ENCODE assay signal across 18 cellular contexts in genomic region chr13:44266305-44266704, GRCh38.
DNase-seq lines count a peak whose midpoint lies in the region; ATAC-seq and TF ChIP-seq lines count a peak whose summit lies in the region.
"Had no signal": no experiment of that assay in that cellular context is flagged by ENCODE, and none has a peak within 500 bp of the region (broad histone marks: within the 10 kb centered on the region; RNA-seq: fewer than 3 reads in every experiment).

No MANE protein-coding gene starts in this region.

- no peak overlapping the region for H3K27ac Mint-ChIP-seq in H9
- H3K27ac Mint-ChIP-seq in endodermal cell = no peak overlapping the region
- H3K27ac Mint-ChIP-seq: HFFc6 had no signal

- no peak overlapping the region for H3K23ac ChIP-seq in H9 (ENCODE audit: insufficient read length, low read depth, low read length)
- H3K23ac ChIP-seq in mesendoderm (ENCODE audit: low read length) = no peak overlapping the region

- H4K91ac ChIP-seq in H9 (ENCODE audit: insufficient read length, low read depth, low read length) = no peak overlapping the region

- H2BK120ac ChIP-seq in H9 (ENCODE audit: low read depth, low read length, poor library complexity, severe bottlenecking) (no peak overlapping the region), mesendoderm (ENCODE audit: low read depth, low read length) (no peak overlapping the region)

- no CpG with 5 or more reads among the region's 3 CpGs for WGBS in H9 (ENCODE audit: extremely low coverage, insufficient read length, low lambda C conversion rate)
- WGBS in endodermal cell (ENCODE audit: insufficient coverage in 1 of 2, insufficient read length in 1 of 2), 2 experiments = 60 to 66% methylated on average over 2 to 3 of the region's 3 CpGs
- no CpG with 5 or more reads among the region's 3 CpGs for WGBS in mesendoderm (ENCODE audit: extremely low coverage, insufficient coverage, low lambda C conversion rate)

- H3K4me1 Mint-ChIP-seq in H9 (peaks cover 5 to 11% of the 10 kb centered on the region in 2 experiments; a peak in 3 of 4 replicates), endodermal cell (peaks cover 14% of the 10 kb centered on the region)
- H3K4me1 Mint-ChIP-seq: CD4-positive, CD25-positive, alpha-beta regulatory T cell; CD8-positive, alpha-beta memory T cell had no signal

- no peak overlapping the region for H2BK5ac ChIP-seq in H9 (ENCODE audit: insufficient read length, low read length)
- no peak overlapping the region for H2BK5ac ChIP-seq in mesendoderm (ENCODE audit: low read length)

- H3K23me2 ChIP-seq in H9 (ENCODE audit: insufficient read length, low read depth, low read length, poor library complexity, severe bottlenecking) = no peaks in the 10 kb centered on the region

- H2BK15ac ChIP-seq in H9 (ENCODE audit: low read depth, low read length) = no peak overlapping the region
- no peak overlapping the region for H2BK15ac ChIP-seq in mesendoderm (replicated peaks; ENCODE audit: low read depth)

- H3K36me3 Mint-ChIP-seq in H9 (ENCODE audit: insufficient read depth in 1 of 3, low read depth in 3 of 3) (peaks cover 0 to 9% (median 0%) of the 10 kb centered on the region in 3 experiments; a peak in 4 of 7 replicates), endodermal cell (ENCODE audit: low read depth) (peaks cover 3% of the 10 kb centered on the region)

- H3K4me1 ChIP-seq in H9 (ENCODE audit: insufficient read depth, low read length) (no peaks in the 10 kb centered on the region), endodermal cell (ENCODE audit: control insufficient read depth, insufficient read depth, low read length) (no peaks in the 10 kb centered on the region), mesendoderm (ENCODE audit: control insufficient read depth, low read depth, low read length) (no peaks in the 10 kb centered on the region)

- H3K27me3 ChIP-seq in H9 (ENCODE audit: insufficient read depth, low read length) (no peaks in the 10 kb centered on the region), endodermal cell (ENCODE audit: control insufficient read depth, insufficient read depth, low read length, poor library complexity, severe bottlenecking) (no peaks in the 10 kb centered on the region), mesendoderm (ENCODE audit: insufficient read depth, low read length, poor library complexity) (no peaks in the 10 kb centered on the region)
- H3K27me3 ChIP-seq: BE2C had no signal

- H4K5ac ChIP-seq in H9 (ENCODE audit: insufficient read length, low read depth, low read length) (no peak overlapping the region), mesendoderm (ENCODE audit: low read length) (no peak overlapping the region)

- no peaks in the 10 kb centered on the region for H4K20me1 ChIP-seq in H9 (ENCODE audit: control insufficient read depth, insufficient read depth, insufficient read length)

- no peak overlapping the region for H3K4me2 ChIP-seq in H9 (ENCODE audit: insufficient read depth, insufficient read length, low read length)
- no peak overlapping the region for H3K4me2 ChIP-seq in mesendoderm (ENCODE audit: low read length)
- H3K4me2 ChIP-seq: KMS-11 had no signal

- H3K27ac ChIP-seq in H9 (ENCODE audit: insufficient read length, low read depth, low read length) (no peak overlapping the region), endodermal cell (ENCODE audit: low read depth, low read length) (no peak overlapping the region), mesendoderm (ENCODE audit: low read depth, low read length) (no peak overlapping the region)
- H3K27ac ChIP-seq: KMS-11 had no signal

- H3K14ac ChIP-seq in H9 (ENCODE audit: insufficient read depth, low read length) = no peak overlapping the region

- no peak overlapping the region for H3T11ph ChIP-seq in H9 (ENCODE audit: low read length)

- H3K4ac ChIP-seq in H9 (ENCODE audit: low read depth, low read length) = no peak overlapping the region
- no peak overlapping the region for H3K4ac ChIP-seq in mesendoderm (ENCODE audit: low read depth, low read length)

- H3K9ac ChIP-seq in H9 (ENCODE audit: extremely low read depth, insufficient read length, low read length) = no peak overlapping the region
- H3K9ac ChIP-seq in endodermal cell (ENCODE audit: extremely low read depth, low read length, poor library complexity, severe bottlenecking) = no peak overlapping the region
- H3K9ac ChIP-seq in mesendoderm (ENCODE audit: low read length) = no peak overlapping the region
- H3K9ac ChIP-seq: KMS-11 had no signal

- no peaks in the 10 kb centered on the region for H3K9me3 ChIP-seq in H9 (ENCODE audit: control insufficient read depth, low read depth, low read length)
- H3K9me3 ChIP-seq in endodermal cell (ENCODE audit: control insufficient read depth, low read length) = peaks cover 10% of the 10 kb centered on the region
- H3K9me3 ChIP-seq: BE2C had no signal

- DNase-seq in H9 (peak; percentile 48), OCI-M1 (lab: John Stamatoyannopoulos, UW) (peak; percentile 6), endodermal cell (peak; percentile 83), mesendoderm (peak; percentile 44), NCI-H1105 (lab: John Stamatoyannopoulos, UW) (no peak)
- DNase-seq: ACHN; BE2C; C1 segment of cervical spinal cord; CD4-positive, CD25-positive, alpha-beta regulatory T cell; CD8-positive, alpha-beta memory T cell; COR-L47; DMS 273 treated with DMSO at 0.1 percent for 48 hours; DMS53; HFFc6 had no signal

- H3K9me3 Mint-ChIP-seq in H9 (peaks cover 8 to 10% of the 10 kb centered on the region in 2 experiments), endodermal cell (peaks cover 11% of the 10 kb centered on the region)
- H3K9me3 Mint-ChIP-seq: CD8-positive, alpha-beta memory T cell; HFFc6 had no signal

- no peak for ATAC-seq in HG03571 (IDR thresholded peaks at IDR 0.05; ENCODE audit: unreplicated experiment)
- ATAC-seq in HG03432 (IDR thresholded peaks at IDR 0.05; ENCODE audit: unreplicated experiment) = no peak
- ATAC-seq: HCT116 had no signal

- H3K27me3 Mint-ChIP-seq in H9 (ENCODE audit: low read depth) (peaks cover 4% of the 10 kb centered on the region), endodermal cell (ENCODE audit: insufficient read depth) (no peaks in the 10 kb centered on the region)

- no peaks in the 10 kb centered on the region for H3K36me3 ChIP-seq in endodermal cell (ENCODE audit: control insufficient read depth, insufficient read depth, low read length)
- H3K36me3 ChIP-seq in mesendoderm (ENCODE audit: control insufficient read depth, insufficient read depth, low read length) = no peaks in the 10 kb centered on the region
- H3K36me3 ChIP-seq: BE2C had no signal

- H2BK20ac ChIP-seq in H9 (ENCODE audit: low read depth, low read length, poor library complexity, severe bottlenecking) = no peak overlapping the region

- H4K8ac ChIP-seq in H9 (replicated peaks; ENCODE audit: insufficient read length, low read depth, low read length) (no peak overlapping the region), mesendoderm (ENCODE audit: low read depth, low read length) (no peak overlapping the region)

- no peak overlapping the region for H2BK12ac ChIP-seq in H9 (ENCODE audit: insufficient read length, low read depth, low read length)

- H3K4me3 ChIP-seq in endodermal cell (ENCODE audit: low read length) (no peak overlapping the region), mesendoderm (ENCODE audit: low read length) (no peak overlapping the region)

- H3K18ac ChIP-seq in H9 (ENCODE audit: insufficient read length, low read depth, low read length) = no peak overlapping the region
- H3K18ac ChIP-seq in mesendoderm (ENCODE audit: low read length) = no peak overlapping the region

- H3K4me3 Mint-ChIP-seq in H9 (no peak overlapping the region), endodermal cell (no peak overlapping the region)
- H3K4me3 Mint-ChIP-seq: CD4-positive, CD25-positive, alpha-beta regulatory T cell; CD8-positive, alpha-beta memory T cell; HFFc6 had no signal

- no peaks in the 10 kb centered on the region for H3K79me1 ChIP-seq in H9 (ENCODE audit: insufficient read depth, low read depth, low read length, poor library complexity, severe bottlenecking)
- H3K79me1 ChIP-seq in mesendoderm (ENCODE audit: low read length) = no peaks in the 10 kb centered on the region

- H2AFZ ChIP-seq in H9 (ENCODE audit: low read length) = no peak overlapping the region

- no peak overlapping the region for H3K56ac ChIP-seq in H9 (ENCODE audit: insufficient read length, low read depth, low read length)
- H3K56ac ChIP-seq in mesendoderm (ENCODE audit: low read length) = no peak overlapping the region

- H2AK5ac ChIP-seq in H9 (ENCODE audit: insufficient read length, low read length) (no peak overlapping the region), mesendoderm (ENCODE audit: low read length) (no peak overlapping the region)

- TF ChIP-seq CTCF in H9 (conservative IDR thresholded peaks at IDR 0.05) = peak; percentile 13; the same call in 1 of the 3 replicates
- TF ChIP-seq CTCF in endodermal cell (conservative IDR thresholded peaks at IDR 0.05) = peak; percentile 42

- H3K79me2 ChIP-seq in H9 (ENCODE audit: insufficient read depth, low read length) (no peaks in the 10 kb centered on the region), mesendoderm (ENCODE audit: control insufficient read depth, insufficient read depth, low read length) (no peaks in the 10 kb centered on the region)
